ENCODE assay signal across 8 cellular contexts in genomic region chr12:14396071-14396470, GRCh38. TPM values are rescaled to one million over a fixed set of nuclear protein-coding genes. Genes with fewer than 3 reads are reported as not detected.
DNase-seq lines count a peak whose midpoint lies in the region; ATAC-seq and TF ChIP-seq lines count a peak whose summit lies in the region.

No MANE protein-coding gene starts in this region.

- peak overlapping the region; percentile 37 to 83 for H3K27ac ChIP-seq in right atrium auricular region

- H3K9me3 ChIP-seq in right atrium auricular region, result peaks cover 0 to 23% of the 10 kb centered on the region in 2 donors

- TF ChIP-seq CTCF in GM06990 (IDR thresholded peaks at IDR 0.05; ENCODE audit: insufficient read depth, low read length, poor library complexity, severe bottlenecking) (no peak), GM20000 (IDR thresholded peaks at IDR 0.05; ENCODE audit: extremely low read depth, missing control alignments) (no peak), right atrium auricular region (IDR thresholded peaks at IDR 0.05) (no peak)

- H3K4me3 ChIP-seq in GM06990 (replicated peaks; ENCODE audit: low read depth, low read length) (no peak overlapping the region), right atrium auricular region (no peak overlapping the region)

- no peaks in the 10 kb centered on the region for H3K36me3 ChIP-seq in GM06990 (ENCODE audit: control insufficient read depth, insufficient read depth, low read length)
- H3K36me3 ChIP-seq in right atrium auricular region, result no peaks in the 10 kb centered on the region

- peaks cover 0 to 35% of the 10 kb centered on the region in 2 donors for H3K4me1 ChIP-seq in right atrium auricular region

- H3K27me3 ChIP-seq in GM06990 (replicated peaks; ENCODE audit: control insufficient read depth, insufficient read depth, low read length), result no peaks in the 10 kb centered on the region
- H3K27me3 ChIP-seq in right atrium auricular region, result no peaks in the 10 kb centered on the region

- peak; percentile 43 for ATAC-seq in HG03565 (IDR thresholded peaks at IDR 0.05; ENCODE audit: unreplicated experiment)

- peak; percentile 59 for DNase-seq in GM06990 (ENCODE audit: extremely low read depth, insufficient read length)
- DNase-seq in GM20000 (ENCODE audit: low spot score), result peak; percentile 29
- no peak for DNase-seq in right atrium auricular region (ENCODE audit: low spot score)
- DNase-seq in effector CD8-positive, alpha-beta T cell (lab: John Stamatoyannopoulos, UW), result no peak
- no peak for DNase-seq in ureter (ENCODE audit: low spot score)
- no peak for DNase-seq in glomerular visceral epithelial cell (ENCODE audit: extremely low spot score)
- DNase-seq in GM03348 (ENCODE audit: low spot score), result no peak

RNA-seq across cellular contexts. Expression of gene ATF7IP, which starts 30.6 kb away (rescaled TPM):
- total RNA-seq in right atrium auricular region (10 to 100 TPM; 33.1 to 39.7 TPM), ureter (124 TPM)

Comparison
In these comparisons a context has a peak if more than half of its experiments do, and no peak if none do; other contexts are left out.
1. DNase-seq: peak in GM06990 (single experiment) and GM20000 (single experiment); none in right atrium auricular region (single experiment), effector CD8-positive, alpha-beta T cell (single experiment), ureter (single experiment), glomerular visceral epithelial cell (single experiment) and GM03348 (single experiment).